7 cellular contexts compared by ENCODE assay signal in genomic region chr6:133817460-133818047, GRCh38.
DNase-seq lines count a peak whose midpoint lies in the region; ATAC-seq, FAIRE-seq and TF ChIP-seq lines count a peak whose summit lies in the region.

No MANE protein-coding gene starts in this region.

- H3K4me3 ChIP-seq in fibroblast of the aortic adventitia (ENCODE audit: low read depth, low read length), result no peak overlapping the region

- peak; percentile 62 for TF ChIP-seq CTCF in fibroblast of the aortic adventitia (IDR thresholded peaks at IDR 0.05; ENCODE audit: insufficient read depth, low read length)

- DNase-seq in GM18507 (ENCODE audit: extremely low spot score, insufficient read length, low read depth) (peak; percentile 8), fibroblast of the aortic adventitia (ENCODE audit: low read depth) (no peak), NCI-H1417 treated with DMSO at 0.1 percent for 48 hours (lab: John Stamatoyannopoulos, UW) (no peak)
- DNase-seq in activated CD4-positive, alpha-beta T cell treated with anti-CD3 and anti-CD28 coated beads, Interleukin-2, amount 50 U/mL, for 1 hour, result peak; percentile 24
- DNase-seq in stimulated activated CD8-positive, alpha-beta memory T cell treated with anti-CD3 and anti-CD28 coated beads, Interleukin-4, amount 100 ng/mL, for 48 hours, result peak; percentile 80

- no peak for FAIRE-seq in GM18507 (lab: Jason Lieb, UNC)

- peak; percentile 76 for ATAC-seq in HG03103 (IDR thresholded peaks at IDR 0.05; ENCODE audit: low read depth, unreplicated experiment)
- no peak for ATAC-seq in HG02588 (IDR thresholded peaks at IDR 0.05; ENCODE audit: unreplicated experiment)

Comparison
In these comparisons a context has a peak if more than half of its experiments do, and no peak if none do; other contexts are left out.
1. DNase-seq: peak in GM18507 (single experiment), activated CD4-positive, alpha-beta T cell treated with anti-CD3 and anti-CD28 coated beads, Interleukin-2, amount 50 U/mL, for 1 hour (single experiment) and stimulated activated CD8-positive, alpha-beta memory T cell treated with anti-CD3 and anti-CD28 coated beads, Interleukin-4, amount 100 ng/mL, for 48 hours (single experiment); none in fibroblast of the aortic adventitia (single experiment) and NCI-H1417 treated with DMSO at 0.1 percent for 48 hours (single experiment).